Comparison of ENCODE assay signal across 18 cellular contexts in the genomic region with DNA sequence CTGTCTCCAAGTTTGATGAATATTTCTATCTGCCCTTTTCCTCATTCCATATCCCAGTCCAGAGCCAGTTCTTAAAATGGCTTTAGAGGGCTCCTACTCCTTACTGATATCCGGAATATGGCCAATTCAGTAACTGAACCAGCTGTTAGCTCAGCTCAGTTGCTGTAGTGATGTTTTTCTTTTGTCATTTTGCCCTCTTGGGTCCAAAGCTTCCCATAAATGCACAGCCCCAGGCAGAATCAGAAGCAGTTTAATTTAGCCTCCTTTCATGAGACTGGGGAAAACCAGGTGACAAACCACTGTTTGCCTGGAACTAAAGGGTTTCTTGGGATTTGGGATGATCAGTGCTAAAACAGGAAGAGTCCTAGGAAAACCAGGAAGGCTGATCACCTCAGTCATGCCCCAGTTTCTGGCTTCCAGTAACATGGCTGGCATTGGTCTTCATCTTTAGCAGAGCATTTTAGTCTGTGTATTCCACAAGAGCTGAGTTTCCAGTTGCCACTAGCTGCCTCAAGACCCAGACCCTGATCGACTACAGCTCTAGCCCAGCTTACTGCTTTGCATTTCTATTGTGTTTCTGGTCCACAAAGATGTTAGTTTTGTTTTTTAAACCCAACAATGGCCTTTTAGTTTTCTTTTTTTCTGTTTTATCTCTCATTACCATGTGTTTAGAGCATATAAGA. TPM values are rescaled to one million over a fixed set of nuclear protein-coding genes. Genes with fewer than 3 reads are reported as not detected.
DNase-seq lines count a peak whose midpoint lies in the region; ATAC-seq and TF ChIP-seq lines count a peak whose summit lies in the region.
"Had no signal": no experiment of that assay in that cellular context is flagged by ENCODE, and none has a peak within 500 bp of the region (broad histone marks: within the 10 kb centered on the region; RNA-seq: fewer than 3 reads in every experiment).

No MANE protein-coding gene starts in this region.

- no peak overlapping the region for H4K91ac ChIP-seq in neuronal stem cell (ENCODE audit: low read depth, low read length, poor library complexity)

- no peak overlapping the region for H3K4me2 ChIP-seq in neuronal stem cell (ENCODE audit: insufficient read depth, low read length, poor library complexity, severe bottlenecking)
- H3K4me2 ChIP-seq: neural progenitor cell, PC-9 had no signal

- H3K27me3 ChIP-seq in dorsolateral prefrontal cortex (no peaks in the 10 kb centered on the region), neuronal stem cell (ENCODE audit: control insufficient read depth in 3 of 3, insufficient read depth in 3 of 3, low read depth in 1 of 3, low read length in 3 of 3) (no peaks in the 10 kb centered on the region), vagina (no peaks in the 10 kb centered on the region), adrenal gland (no peaks in the 10 kb centered on the region)
- H3K27me3 ChIP-seq: neural progenitor cell had no signal

- no peak overlapping the region for H4K8ac ChIP-seq in neuronal stem cell (ENCODE audit: low read depth, low read length)

- no peak overlapping the region for H3K9ac ChIP-seq in neuronal stem cell (ENCODE audit: low read depth, low read length, poor library complexity)
- H3K9ac ChIP-seq: neural progenitor cell had no signal

- no peaks in the 10 kb centered on the region for H3K9me3 Mint-ChIP-seq in natural killer cell treated with Interleukin-12 subunit alpha and Interleukin-12 subunit beta and Interleukin-15 and Interleukin-18, amount 100 ng/mL, for 72 hours
- H3K9me3 Mint-ChIP-seq in natural killer cell = no peaks in the 10 kb centered on the region
- H3K9me3 Mint-ChIP-seq: CD4-positive, alpha-beta T cell had no signal

- TF ChIP-seq POLR2A in vagina (IDR thresholded peaks at IDR 0.05) (no peak), adrenal gland (IDR thresholded peaks at IDR 0.05) (no peak)

- H3K4ac ChIP-seq in neuronal stem cell (ENCODE audit: low read length) = no peak overlapping the region

- no peak overlapping the region for H3K23ac ChIP-seq in neuronal stem cell (ENCODE audit: low read depth, low read length, poor library complexity)

- H2AFZ ChIP-seq in neuronal stem cell (ENCODE audit: low read length) = peak overlapping the region; percentile 0
- H2AFZ ChIP-seq: neural progenitor cell, PC-9 had no signal

- peak overlapping the region; percentile 40 for H3K4me3 Mint-ChIP-seq in natural killer cell treated with Interleukin-12 subunit alpha and Interleukin-12 subunit beta and Interleukin-15 and Interleukin-18, amount 100 ng/mL, for 72 hours
- H3K4me3 Mint-ChIP-seq in natural killer cell = no peak overlapping the region
- H3K4me3 Mint-ChIP-seq: CD4-positive, alpha-beta T cell; neural progenitor cell had no signal

- intact Hi-C loops in natural killer cell (cut with micrococcal nuclease) = no loop called here
- intact Hi-C loops in dorsolateral prefrontal cortex (cut with DNase I) = no loop called here
- intact Hi-C loops in vagina (cut with DNase I) = no loop called here
- intact Hi-C loops in adrenal gland (cut with DNase I) = no loop called here

- H3K27ac ChIP-seq in dorsolateral prefrontal cortex (peak overlapping the region in 52 of 59 donors; percentile 5 to 91 (median 64)), neuronal stem cell (replicated peaks; ENCODE audit: low read length) (no peak overlapping the region), vagina (peak overlapping the region; percentile 38), adrenal gland (peak overlapping the region in 2 of 5 donors; percentile 16 to 48)
- H3K27ac ChIP-seq: neural progenitor cell, PC-9 had no signal

- no peak for DNase-seq in natural killer cell treated with Interleukin-12 subunit alpha and Interleukin-12 subunit beta and Interleukin-15 and Interleukin-18, amount 100 ng/mL, for 72 hours (ENCODE audit: low spot score)
- DNase-seq in natural killer cell (no peak), dorsolateral prefrontal cortex (no peak), neuronal stem cell (ENCODE audit: low spot score) (no peak), vagina (ENCODE audit: extremely low spot score in 2 of 2) (no peak), adrenal gland (no peak)
- DNase-seq: activated CD4-positive, alpha-beta T cell treated with anti-CD3 and anti-CD28 coated beads, Interleukin-2, amount 50 U/mL, for 1 hour; activated T-cell treated with anti-CD3 and anti-CD28 coated beads, Interleukin-2, amount 50 U/mL, for 1 hour; CD4-positive, alpha-beta T cell; mammary epithelial cell; MM.1S; NCI-H1930; NCI-H524 treated with DMSO at 0.1 percent for 48 hours; PC-9; SW 1271 had no signal

- no peaks in the 10 kb centered on the region for H3K27me3 Mint-ChIP-seq in natural killer cell treated with Interleukin-12 subunit alpha and Interleukin-12 subunit beta and Interleukin-15 and Interleukin-18, amount 100 ng/mL, for 72 hours
- no peaks in the 10 kb centered on the region for H3K27me3 Mint-ChIP-seq in natural killer cell (ENCODE audit: low read depth in 2 of 2)
- H3K27me3 Mint-ChIP-seq: CD4-positive, alpha-beta T cell had no signal

- no peak overlapping the region for H2BK120ac ChIP-seq in neuronal stem cell (ENCODE audit: low read depth, low read length)

- no peaks in the 10 kb centered on the region for H3K79me1 ChIP-seq in neuronal stem cell (ENCODE audit: low read depth, low read length)

- H2AK5ac ChIP-seq in neuronal stem cell (ENCODE audit: low read depth, low read length) = no peak overlapping the region

- no peak overlapping the region for H2BK12ac ChIP-seq in neuronal stem cell (ENCODE audit: low read length)

- no peaks in the 10 kb centered on the region for H3K36me3 Mint-ChIP-seq in natural killer cell treated with Interleukin-12 subunit alpha and Interleukin-12 subunit beta and Interleukin-15 and Interleukin-18, amount 100 ng/mL, for 72 hours
- H3K36me3 Mint-ChIP-seq in natural killer cell = no peaks in the 10 kb centered on the region

- no peak overlapping the region for H3K18ac ChIP-seq in neuronal stem cell (ENCODE audit: low read length)

- WGBS in neuronal stem cell (ENCODE audit: extremely low coverage in 2 of 2, insufficient read length in 2 of 2, insufficient replicate concordance in 1 of 2), 2 donors = no CpG with 5 or more reads among the region's 2 CpGs
- 70 to 84% (median 80%) methylated on average over 2 of the region's 2 CpGs for WGBS in adrenal gland, 4 donors

- H3K27ac Mint-ChIP-seq in natural killer cell treated with Interleukin-12 subunit alpha and Interleukin-12 subunit beta and Interleukin-15 and Interleukin-18, amount 100 ng/mL, for 72 hours = peak overlapping the region in 1 of 2 donors; percentile 26
- no peak overlapping the region for H3K27ac Mint-ChIP-seq in natural killer cell
- H3K27ac Mint-ChIP-seq: CD4-positive, alpha-beta T cell; neural progenitor cell had no signal

- peaks cover 0 to 24% of the 10 kb centered on the region in 2 donors for H3K9me3 ChIP-seq in neuronal stem cell (replicated peaks in 1 of 2; ENCODE audit: control insufficient read depth in 2 of 2, insufficient read depth in 1 of 2, low read depth in 1 of 2, low read length in 2 of 2)
- H3K9me3 ChIP-seq in vagina = no peaks in the 10 kb centered on the region
- no peaks in the 10 kb centered on the region for H3K9me3 ChIP-seq in adrenal gland (replicated peaks in 1 of 3)

- H3K4me1 Mint-ChIP-seq in natural killer cell treated with Interleukin-12 subunit alpha and Interleukin-12 subunit beta and Interleukin-15 and Interleukin-18, amount 100 ng/mL, for 72 hours (ENCODE audit: low read depth in 2 of 2) = peaks cover 22 to 31% of the 10 kb centered on the region in 2 donors
- H3K4me1 Mint-ChIP-seq in natural killer cell = peaks cover 11 to 23% of the 10 kb centered on the region in 2 donors

- H3K14ac ChIP-seq in neuronal stem cell (ENCODE audit: low read length) = no peak overlapping the region

- no peak for ATAC-seq in natural killer cell treated with Interleukin-12 subunit alpha and Interleukin-12 subunit beta and Interleukin-15 and Interleukin-18, amount 100 ng/mL, for 72 hours
- ATAC-seq in natural killer cell (no peak), HG03521 (IDR thresholded peaks at IDR 0.05; ENCODE audit: unreplicated experiment) (no peak), GM18511 (IDR thresholded peaks at IDR 0.05; ENCODE audit: unreplicated experiment) (no peak)

- no peak overlapping the region for H2BK15ac ChIP-seq in neuronal stem cell (ENCODE audit: low read length)

- TF ChIP-seq CTCF in natural killer cell (IDR thresholded peaks at IDR 0.05) (no peak), dorsolateral prefrontal cortex (IDR thresholded peaks at IDR 0.05 in 54 of 56, conservative IDR thresholded peaks at IDR 0.05 in 2 of 56; ENCODE audit: low read depth in 1 of 56, partially characterized antibody in 56 of 56) (no peak), vagina (IDR thresholded peaks at IDR 0.05) (no peak), adrenal gland (IDR thresholded peaks at IDR 0.05) (no peak)

- H3K36me3 ChIP-seq in neuronal stem cell (replicated peaks in 1 of 2; ENCODE audit: control insufficient read depth in 2 of 2, insufficient read depth in 2 of 2, low read length in 2 of 2) (no peaks in the 10 kb centered on the region), vagina (no peaks in the 10 kb centered on the region), adrenal gland (replicated peaks in 1 of 2) (no peaks in the 10 kb centered on the region)
- H3K36me3 ChIP-seq: neural progenitor cell had no signal

- H3K4me1 ChIP-seq in neuronal stem cell (ENCODE audit: control insufficient read depth in 2 of 2, insufficient read depth in 1 of 2, low read depth in 1 of 2, low read length in 2 of 2) (peaks cover 6 to 9% of the 10 kb centered on the region in 2 donors), vagina (peaks cover 21% of the 10 kb centered on the region), adrenal gland (replicated peaks in 1 of 2) (peaks cover 0 to 22% of the 10 kb centered on the region in 2 donors)

- no peak overlapping the region for H2BK5ac ChIP-seq in neuronal stem cell (ENCODE audit: low read length)

- H3K4me3 ChIP-seq in dorsolateral prefrontal cortex = peak overlapping the region in 37 of 59 donors; percentile 5 to 54 (median 22)
- no peak overlapping the region for H3K4me3 ChIP-seq in neuronal stem cell (ENCODE audit: low read length in 2 of 2)
- no peak overlapping the region for H3K4me3 ChIP-seq in vagina
- no peak overlapping the region for H3K4me3 ChIP-seq in adrenal gland
- H3K4me3 ChIP-seq: neural progenitor cell, PC-9 had no signal

RNA-seq across cellular contexts. Expression of a gene that starts 40.6 kb away (rescaled TPM):
- total RNA-seq in natural killer cell treated with Interleukin-12 subunit alpha and Interleukin-12 subunit beta and Interleukin-15 and Interleukin-18, amount 100 ng/mL, for 72 hours = 10 to 100 TPM; 12.8 to 31.0 TPM
- total RNA-seq in natural killer cell (10 to 100 TPM; 18.1 to 25.5 (median 22.7) TPM), dorsolateral prefrontal cortex (10 to 100 TPM; 34.5 to 90.2 (median 58.2) TPM), vagina (33.9 TPM), adrenal gland (10 to 100 TPM; 24.6 to 45.7 (median 28.4) TPM)
- polyA plus RNA-seq in neuronal stem cell (2013, experiment 1 of 2) = 4.6 TPM
- 4.7 TPM for polyA plus RNA-seq in neuronal stem cell (2013, experiment 2 of 2)
- 10 to 100 TPM; 16.8 to 21.7 (median 17.2) TPM for polyA plus RNA-seq in adrenal gland

Comparison
In these comparisons a context has a peak if more than half of its experiments do, and no peak if none do; other contexts are left out.
1. H3K4me3 ChIP-seq: peak in dorsolateral prefrontal cortex (37 of 59); none in neuronal stem cell (0 of 2), vagina (0 of 2) and adrenal gland (0 of 4).